1 cellular context compared by ENCODE assay signal in the genomic region with DNA sequence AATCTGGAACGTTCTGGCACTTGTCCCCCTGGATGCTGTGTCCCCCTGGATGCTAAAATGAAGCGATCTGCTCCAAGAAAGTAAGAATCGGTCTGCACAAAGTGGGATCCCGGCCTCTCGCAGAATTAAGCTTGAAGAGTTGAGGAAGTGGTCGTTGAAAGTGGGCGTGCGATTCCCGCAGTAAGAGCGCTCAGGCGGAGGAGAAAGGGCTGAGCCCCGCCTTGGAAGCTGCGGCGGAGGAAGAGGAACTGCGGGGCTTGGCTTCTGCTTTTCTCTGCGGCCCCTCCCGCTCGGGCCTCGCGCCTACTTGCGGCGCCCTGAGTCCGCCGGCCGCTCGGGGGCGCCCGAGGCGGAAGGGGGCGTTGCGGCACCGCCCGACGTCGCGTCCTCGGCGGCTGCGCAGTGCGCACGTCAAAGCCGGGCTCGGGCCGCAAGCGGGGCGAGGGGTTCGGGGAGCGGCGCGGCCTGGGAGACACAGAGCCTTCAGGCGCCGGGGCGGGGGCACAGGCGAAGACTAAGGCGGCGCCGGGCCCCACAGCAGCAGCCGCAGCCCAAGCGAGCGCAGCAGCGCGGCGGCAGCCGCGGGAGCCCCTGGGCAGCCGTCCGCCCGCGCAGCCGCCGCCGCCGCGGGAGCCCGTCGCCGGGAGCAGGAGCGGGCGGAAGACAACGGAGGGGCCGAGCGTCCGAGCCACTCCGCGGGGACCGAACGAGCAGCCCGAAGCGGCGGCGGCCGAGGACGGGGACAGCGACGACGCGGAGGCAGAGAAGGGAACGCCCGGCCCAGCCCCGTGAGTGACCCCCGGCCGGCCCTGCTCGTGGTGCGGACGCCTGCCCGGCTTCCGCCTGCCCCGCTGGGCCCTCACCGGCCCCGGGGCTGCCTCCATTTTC.
A peak's percentile ranks its signal among the peaks of the same experiment; 100 is the strongest.
TF ChIP-seq lines count a peak whose summit lies in the region.

A gene (plus strand): TSS at position 400 of the 888 bp plus-strand sequence. CDS start 47,160 bp downstream, outside the sequence.

TF ChIP-seq in HepG2, 621 proteins besides CTCF, POLR2A, EP300 and RAD21 (continued from another document and continues in another):
- TF ChIP-seq TMF1 (CRISPR knock-in tag; IDR thresholded peaks at IDR 0.05; ENCODE audit: low read depth) (peak; percentile 92), RBFOX2 (IDR thresholded peaks at IDR 0.05; ENCODE audit: low read depth, low read length) (peak; percentile 89), ZNF20 (CRISPR knock-in tag; IDR thresholded peaks at IDR 0.05) (no peak), MZF1 (CRISPR knock-in tag; IDR thresholded peaks at IDR 0.05; ENCODE audit: borderline replicate concordance) (no peak), SP2 (CRISPR knock-in tag; IDR thresholded peaks at IDR 0.05) (no peak), BRCA1 (CRISPR knock-in tag; IDR thresholded peaks at IDR 0.05) (no peak), ZBTB3 (CRISPR knock-in tag; IDR thresholded peaks at IDR 0.05; ENCODE audit: borderline replicate concordance, low read depth) (no peak), ZFP82 (CRISPR knock-in tag; IDR thresholded peaks at IDR 0.05; ENCODE audit: borderline replicate concordance) (no peak), GATAD1 (CRISPR knock-in tag; IDR thresholded peaks at IDR 0.05) (peak; percentile 89), ATAD3A (CRISPR knock-in tag; IDR thresholded peaks at IDR 0.05) (no peak), ZNF253 (CRISPR knock-in tag; IDR thresholded peaks at IDR 0.05; ENCODE audit: borderline replicate concordance) (no peak; the same call in 1 of the 2 replicates), SOX13 (IDR thresholded peaks at IDR 0.05) (no peak), SOX13 (CRISPR knock-in tag; conservative IDR thresholded peaks at IDR 0.05 in 1 of 2, IDR thresholded peaks at IDR 0.05 in 1 of 2) (peak in 1 of 2 experiments; percentile 34; a peak in 1 of 4 replicates), ZSCAN30 (CRISPR knock-in tag; IDR thresholded peaks at IDR 0.05) (no peak), TCF7L2 (IDR thresholded peaks at IDR 0.05; ENCODE audit: low read depth, low read length) (no peak), ZNF367 (CRISPR knock-in tag; IDR thresholded peaks at IDR 0.05; ENCODE audit: borderline replicate concordance) (no peak), ZNF382 (CRISPR knock-in tag; IDR thresholded peaks at IDR 0.05; ENCODE audit: borderline replicate concordance) (no peak), ZNF724P (CRISPR knock-in tag; IDR thresholded peaks at IDR 0.05; ENCODE audit: borderline replicate concordance) (peak; percentile 80; the same call in 1 of the 2 replicates), NPAS2 (CRISPR knock-in tag; IDR thresholded peaks at IDR 0.05; ENCODE audit: borderline replicate concordance) (no peak), SSRP1 (CRISPR knock-in tag; IDR thresholded peaks at IDR 0.05) (no peak), ZNF570 (CRISPR knock-in tag; IDR thresholded peaks at IDR 0.05; ENCODE audit: borderline replicate concordance) (no peak), ZNF234 (CRISPR knock-in tag; conservative IDR thresholded peaks at IDR 0.05) (no peak), ELF4 (CRISPR knock-in tag; IDR thresholded peaks at IDR 0.05; ENCODE audit: borderline replicate concordance) (no peak), HDAC2 (CRISPR knock-in tag; IDR thresholded peaks at IDR 0.05) (peak; percentile 50), ZNF124 (CRISPR knock-in tag; IDR thresholded peaks at IDR 0.05) (no peak; the same call in 1 of the 2 replicates), ZNF788 (CRISPR knock-in tag; IDR thresholded peaks at IDR 0.05; ENCODE audit: borderline replicate concordance) (peak; percentile 64; the same call in 1 of the 2 replicates), ZNF282 (IDR thresholded peaks at IDR 0.05; ENCODE audit: partially characterized antibody) (no peak), XBP1 (CRISPR knock-in tag; IDR thresholded peaks at IDR 0.05) (no peak), SP1 (IDR thresholded peaks at IDR 0.05) (no peak), SP1 (CRISPR knock-in tag; IDR thresholded peaks at IDR 0.05) (peak; percentile 90), ELF3 (CRISPR knock-in tag; IDR thresholded peaks at IDR 0.05) (peak; percentile 94), HMGA1 (CRISPR knock-in tag; conservative IDR thresholded peaks at IDR 0.05) (no peak), HNRNPK (IDR thresholded peaks at IDR 0.05; ENCODE audit: low read depth, low read length, poor library complexity, severe bottlenecking) (peak; percentile 70), SAFB2 (CRISPR knock-in tag; IDR thresholded peaks at IDR 0.05; ENCODE audit: borderline replicate concordance, low read depth) (peak; percentile 97), IKZF1 (IDR thresholded peaks at IDR 0.05) (no peak), ZMYM3 (CRISPR knock-in tag; IDR thresholded peaks at IDR 0.05) (no peak), ZNF850 (CRISPR knock-in tag; conservative IDR thresholded peaks at IDR 0.05) (no peak), MYNN (CRISPR knock-in tag; IDR thresholded peaks at IDR 0.05; ENCODE audit: low read depth) (0 out of 2 replicates have a peak, but pooled peaks have one; percentile 68), ASH2L (IDR thresholded peaks at IDR 0.05; ENCODE audit: insufficient read length, low read depth, low read length) (no peak), NR1H2 (CRISPR knock-in tag; IDR thresholded peaks at IDR 0.05; ENCODE audit: borderline replicate concordance, low read depth) (no peak), ZNF619 (CRISPR knock-in tag; IDR thresholded peaks at IDR 0.05) (peak; percentile 81; the same call in 1 of the 2 replicates), ZNF790 (CRISPR knock-in tag; IDR thresholded peaks at IDR 0.05; ENCODE audit: borderline replicate concordance) (peak; percentile 90; the same call in 1 of the 2 replicates), ZNF337 (CRISPR knock-in tag; IDR thresholded peaks at IDR 0.05; ENCODE audit: borderline replicate concordance, low read depth) (no peak), ZNF792 (CRISPR knock-in tag; IDR thresholded peaks at IDR 0.05) (peak; percentile 71; the same call in 1 of the 2 replicates), SOX5 (CRISPR knock-in tag; IDR thresholded peaks at IDR 0.05; ENCODE audit: borderline replicate concordance) (peak; percentile 54; the same call in 1 of the 2 replicates), BHLHE40 (IDR thresholded peaks at IDR 0.05; ENCODE audit: low read length) (peak; percentile 58), TCF7 (IDR thresholded peaks at IDR 0.05; ENCODE audit: low read depth) (no peak), NFE2L1 (CRISPR knock-in tag; IDR thresholded peaks at IDR 0.05; ENCODE audit: borderline replicate concordance) (no peak), ATF7-NPFF (CRISPR knock-in tag; IDR thresholded peaks at IDR 0.05; ENCODE audit: low read depth) (peak; percentile 87), FOXA1 (IDR thresholded peaks at IDR 0.05) (no peak), FOXA1 (CRISPR knock-in tag; IDR thresholded peaks at IDR 0.05) (no peak), BORCS8-MEF2B (CRISPR knock-in tag; IDR thresholded peaks at IDR 0.05) (peak; percentile 93), SNAI1 (CRISPR knock-in tag; IDR thresholded peaks at IDR 0.05; ENCODE audit: borderline replicate concordance) (no peak), NFIC (IDR thresholded peaks at IDR 0.05; ENCODE audit: low read length) (no peak), ZBTB8A (CRISPR knock-in tag; IDR thresholded peaks at IDR 0.05; ENCODE audit: borderline replicate concordance, low read depth) (no peak), MIER3 (CRISPR knock-in tag; IDR thresholded peaks at IDR 0.05; ENCODE audit: borderline replicate concordance) (peak; percentile 74; the same call in 1 of the 2 replicates), HNRNPL (IDR thresholded peaks at IDR 0.05; ENCODE audit: low read depth, low read length) (no peak)
- TF ChIP-seq, protein P1, sequence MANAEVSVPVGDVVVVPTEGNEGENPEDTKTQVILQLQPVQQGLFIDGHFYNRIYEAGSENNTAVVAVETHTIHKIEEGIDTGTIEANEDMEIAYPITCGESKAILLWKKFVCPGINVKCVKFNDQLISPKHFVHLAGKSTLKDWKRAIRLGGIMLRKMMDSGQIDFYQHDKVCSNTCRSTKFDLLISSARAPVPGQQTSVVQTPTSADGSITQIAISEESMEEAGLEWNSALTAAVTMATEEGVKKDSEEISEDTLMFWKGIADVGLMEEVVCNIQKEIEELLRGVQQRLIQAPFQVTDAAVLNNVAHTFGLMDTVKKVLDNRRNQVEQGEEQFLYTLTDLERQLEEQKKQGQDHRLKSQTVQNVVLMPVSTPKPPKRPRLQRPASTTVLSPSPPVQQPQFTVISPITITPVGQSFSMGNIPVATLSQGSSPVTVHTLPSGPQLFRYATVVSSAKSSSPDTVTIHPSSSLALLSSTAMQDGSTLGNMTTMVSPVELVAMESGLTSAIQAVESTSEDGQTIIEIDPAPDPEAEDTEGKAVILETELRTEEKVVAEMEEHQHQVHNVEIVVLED (CRISPR knock-in tag; IDR thresholded peaks at IDR 0.05; ENCODE audit: borderline replicate concordance), result peak; percentile 96
- TF ChIP-seq, protein P2, sequence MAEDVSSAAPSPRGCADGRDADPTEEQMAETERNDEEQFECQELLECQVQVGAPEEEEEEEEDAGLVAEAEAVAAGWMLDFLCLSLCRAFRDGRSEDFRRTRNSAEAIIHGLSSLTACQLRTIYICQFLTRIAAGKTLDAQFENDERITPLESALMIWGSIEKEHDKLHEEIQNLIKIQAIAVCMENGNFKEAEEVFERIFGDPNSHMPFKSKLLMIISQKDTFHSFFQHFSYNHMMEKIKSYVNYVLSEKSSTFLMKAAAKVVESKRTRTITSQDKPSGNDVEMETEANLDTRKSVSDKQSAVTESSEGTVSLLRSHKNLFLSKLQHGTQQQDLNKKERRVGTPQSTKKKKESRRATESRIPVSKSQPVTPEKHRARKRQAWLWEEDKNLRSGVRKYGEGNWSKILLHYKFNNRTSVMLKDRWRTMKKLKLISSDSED (CRISPR knock-in tag; IDR thresholded peaks at IDR 0.05), result no peak
- TF ChIP-seq, protein P3, sequence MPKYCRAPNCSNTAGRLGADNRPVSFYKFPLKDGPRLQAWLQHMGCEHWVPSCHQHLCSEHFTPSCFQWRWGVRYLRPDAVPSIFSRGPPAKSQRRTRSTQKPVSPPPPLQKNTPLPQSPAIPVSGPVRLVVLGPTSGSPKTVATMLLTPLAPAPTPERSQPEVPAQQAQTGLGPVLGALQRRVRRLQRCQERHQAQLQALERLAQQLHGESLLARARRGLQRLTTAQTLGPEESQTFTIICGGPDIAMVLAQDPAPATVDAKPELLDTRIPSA (CRISPR knock-in tag; IDR thresholded peaks at IDR 0.05; ENCODE audit: borderline replicate concordance), result no peak; the same call in 1 of the 2 replicates
- TF ChIP-seq, protein P4, sequence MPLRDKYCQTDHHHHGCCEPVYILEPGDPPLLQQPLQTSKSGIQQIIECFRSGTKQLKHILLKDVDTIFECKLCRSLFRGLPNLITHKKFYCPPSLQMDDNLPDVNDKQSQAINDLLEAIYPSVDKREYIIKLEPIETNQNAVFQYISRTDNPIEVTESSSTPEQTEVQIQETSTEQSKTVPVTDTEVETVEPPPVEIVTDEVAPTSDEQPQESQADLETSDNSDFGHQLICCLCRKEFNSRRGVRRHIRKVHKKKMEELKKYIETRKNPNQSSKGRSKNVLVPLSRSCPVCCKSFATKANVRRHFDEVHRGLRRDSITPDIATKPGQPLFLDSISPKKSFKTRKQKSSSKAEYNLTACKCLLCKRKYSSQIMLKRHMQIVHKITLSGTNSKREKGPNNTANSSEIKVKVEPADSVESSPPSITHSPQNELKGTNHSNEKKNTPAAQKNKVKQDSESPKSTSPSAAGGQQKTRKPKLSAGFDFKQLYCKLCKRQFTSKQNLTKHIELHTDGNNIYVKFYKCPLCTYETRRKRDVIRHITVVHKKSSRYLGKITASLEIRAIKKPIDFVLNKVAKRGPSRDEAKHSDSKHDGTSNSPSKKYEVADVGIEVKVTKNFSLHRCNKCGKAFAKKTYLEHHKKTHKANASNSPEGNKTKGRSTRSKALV (CRISPR knock-in tag; IDR thresholded peaks at IDR 0.05), result no peak; the same call in 1 of the 2 replicates
- TF ChIP-seq, protein P5, sequence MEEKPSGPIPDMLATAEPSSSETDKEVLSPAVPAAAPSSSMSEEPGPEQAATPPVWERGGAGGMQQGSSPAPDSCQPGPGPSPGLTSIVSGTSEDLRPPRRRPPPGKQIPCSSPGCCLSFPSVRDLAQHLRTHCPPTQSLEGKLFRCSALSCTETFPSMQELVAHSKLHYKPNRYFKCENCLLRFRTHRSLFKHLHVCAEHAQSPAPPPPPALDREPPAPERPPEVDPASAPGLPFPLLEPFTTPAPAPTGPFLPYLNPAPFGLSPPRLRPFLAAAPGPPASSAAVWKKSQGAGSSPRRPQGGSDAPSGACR (CRISPR knock-in tag; IDR thresholded peaks at IDR 0.05), result no peak; the same call in 1 of the 2 replicates
- TF ChIP-seq, protein P6, sequence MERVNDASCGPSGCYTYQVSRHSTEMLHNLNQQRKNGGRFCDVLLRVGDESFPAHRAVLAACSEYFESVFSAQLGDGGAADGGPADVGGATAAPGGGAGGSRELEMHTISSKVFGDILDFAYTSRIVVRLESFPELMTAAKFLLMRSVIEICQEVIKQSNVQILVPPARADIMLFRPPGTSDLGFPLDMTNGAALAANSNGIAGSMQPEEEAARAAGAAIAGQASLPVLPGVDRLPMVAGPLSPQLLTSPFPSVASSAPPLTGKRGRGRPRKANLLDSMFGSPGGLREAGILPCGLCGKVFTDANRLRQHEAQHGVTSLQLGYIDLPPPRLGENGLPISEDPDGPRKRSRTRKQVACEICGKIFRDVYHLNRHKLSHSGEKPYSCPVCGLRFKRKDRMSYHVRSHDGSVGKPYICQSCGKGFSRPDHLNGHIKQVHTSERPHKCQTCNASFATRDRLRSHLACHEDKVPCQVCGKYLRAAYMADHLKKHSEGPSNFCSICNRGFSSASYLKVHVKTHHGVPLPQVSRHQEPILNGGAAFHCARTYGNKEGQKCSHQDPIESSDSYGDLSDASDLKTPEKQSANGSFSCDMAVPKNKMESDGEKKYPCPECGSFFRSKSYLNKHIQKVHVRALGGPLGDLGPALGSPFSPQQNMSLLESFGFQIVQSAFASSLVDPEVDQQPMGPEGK (CRISPR knock-in tag; IDR thresholded peaks at IDR 0.05), result peak; percentile 95
- TF ChIP-seq, protein P7, sequence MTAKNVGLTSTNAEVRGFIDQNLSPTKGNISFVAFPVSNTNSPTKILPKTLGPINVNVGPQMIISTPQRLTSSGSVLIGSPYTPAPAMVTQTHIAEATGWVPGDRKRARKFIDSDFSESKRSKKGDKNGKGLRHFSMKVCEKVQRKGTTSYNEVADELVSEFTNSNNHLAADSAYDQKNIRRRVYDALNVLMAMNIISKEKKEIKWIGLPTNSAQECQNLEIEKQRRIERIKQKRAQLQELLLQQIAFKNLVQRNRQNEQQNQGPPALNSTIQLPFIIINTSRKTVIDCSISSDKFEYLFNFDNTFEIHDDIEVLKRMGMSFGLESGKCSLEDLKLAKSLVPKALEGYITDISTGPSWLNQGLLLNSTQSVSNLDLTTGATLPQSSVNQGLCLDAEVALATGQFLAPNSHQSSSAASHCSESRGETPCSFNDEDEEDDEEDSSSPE (CRISPR knock-in tag; IDR thresholded peaks at IDR 0.05), result peak; percentile 84
- TF ChIP-seq, protein P8, sequence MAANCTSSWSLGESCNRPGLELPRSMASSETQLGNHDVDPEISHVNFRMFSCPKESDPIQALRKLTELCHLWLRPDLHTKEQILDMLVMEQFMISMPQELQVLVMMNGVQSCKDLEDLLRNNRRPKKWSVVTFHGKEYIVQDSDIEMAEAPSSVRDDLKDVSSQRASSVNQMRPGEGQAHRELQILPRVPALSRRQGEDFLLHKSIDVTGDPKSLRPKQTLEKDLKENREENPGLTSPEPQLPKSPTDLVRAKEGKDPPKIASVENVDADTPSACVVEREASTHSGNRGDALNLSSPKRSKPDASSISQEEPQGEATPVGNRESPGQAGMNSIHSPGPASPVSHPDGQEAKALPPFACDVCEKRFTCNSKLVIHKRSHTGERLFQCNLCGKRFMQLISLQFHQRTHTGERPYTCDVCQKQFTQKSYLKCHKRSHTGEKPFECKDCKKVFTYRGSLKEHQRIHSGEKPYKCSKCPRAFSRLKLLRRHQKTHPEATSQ (CRISPR knock-in tag; IDR thresholded peaks at IDR 0.05; ENCODE audit: borderline replicate concordance), result peak; percentile 65; the same call in 1 of the 2 replicates
